ENCODE assay signal across 8 cellular contexts in genomic region chr19:13025819-13026477, GRCh38. TPM values are rescaled to one million over a fixed set of nuclear protein-coding genes. Genes with fewer than 3 reads are reported as not detected.
DNase-seq lines count a peak whose midpoint lies in the region; ATAC-seq, FAIRE-seq and TF ChIP-seq lines count a peak whose summit lies in the region.
"Had no signal": no experiment of that assay in that cellular context is flagged by ENCODE, and none has a peak within 500 bp of the region (broad histone marks: within the 10 kb centered on the region; RNA-seq: fewer than 3 reads in every experiment).

No MANE protein-coding gene starts in this region.

- no peak overlapping the region for H2AFZ ChIP-seq in HepG2 (ENCODE audit: low read length)

- TF ChIP-seq POLR2A in HepG2 (IDR thresholded peaks at IDR 0.05; ENCODE audit: insufficient read depth in 1 of 2, low read depth in 2 of 2, low read length in 2 of 2): no peak
- TF ChIP-seq POLR2A in suprapubic skin (IDR thresholded peaks at IDR 0.05): no peak

- peak overlapping the region; percentile 68 for H3K9ac ChIP-seq in HepG2 (ENCODE audit: insufficient read depth, low read depth, low read length)

- no peaks in the 10 kb centered on the region for H4K20me1 ChIP-seq in HepG2 (ENCODE audit: insufficient read depth, low read length)

- peaks cover 33% of the 10 kb centered on the region for H3K36me3 Mint-ChIP-seq in HFFc6 (ENCODE audit: low read depth)
- no peaks in the 10 kb centered on the region for H3K36me3 Mint-ChIP-seq in CD8-positive, alpha-beta memory T cell

- H3K27me3 ChIP-seq in HepG2 (ENCODE audit: control insufficient read depth in 1 of 2, insufficient read depth in 2 of 2, low read length in 2 of 2): no peaks in the 10 kb centered on the region
- no peaks in the 10 kb centered on the region for H3K27me3 ChIP-seq in suprapubic skin
- peaks cover 21% of the 10 kb centered on the region for H3K27me3 ChIP-seq in CD8-positive, alpha-beta memory T cell (ENCODE audit: insufficient read depth, low read length, poor library complexity, severe bottlenecking)

- peaks cover 35% of the 10 kb centered on the region for H3K79me2 ChIP-seq in HepG2 (ENCODE audit: insufficient read depth, low read length)

- no peak for FAIRE-seq in HepG2 (lab: Jason Lieb, UNC)

- no peak for ATAC-seq in HepG2

- H3K27ac ChIP-seq in HepG2 (ENCODE audit: extremely low read length, insufficient read depth, low read length) (peak overlapping the region; percentile 77), suprapubic skin (peak overlapping the region; percentile 97)
- no peak overlapping the region for H3K27ac ChIP-seq in CD8-positive, alpha-beta memory T cell (ENCODE audit: low read depth, low read length)

- in situ Hi-C loops in astrocyte of the cerebellum (cut with HindIII; ENCODE audit: low sequenced_read_pairs): loop anchor here (5.0 kb wide), 1 partner anchor 36 kb away; no protein-coding TSS in a partner anchor
- in situ Hi-C loops in HepG2 (cut with HindIII; ENCODE audit: extremely low pct_ligation_motif_present, low pct_unique_long_range_greater_than_20kb): no loop called here

- 47% methylated on average over 7 of the region's 7 CpGs for WGBS in HepG2 (ENCODE audit: low lambda C conversion rate)
- WGBS in suprapubic skin: 29% methylated on average over 7 of the region's 7 CpGs

- no TSS peak for BruUV-seq in HepG2 (replicated peaks; lab: Mats Ljungman, UMichigan)

- intact Hi-C loops in HepG2 (cut with micrococcal nuclease; ENCODE audit: unreplicated experiment): no loop called here

- peaks cover 66% of the 10 kb centered on the region for H3K4me1 Mint-ChIP-seq in HFFc6 (ENCODE audit: low read depth)
- peaks cover 14 to 34% (median 22%) of the 10 kb centered on the region in 3 donors for H3K4me1 Mint-ChIP-seq in CD8-positive, alpha-beta memory T cell

- POLR2A ChIA-PET in HepG2 (lab: Yijun Ruan, JAX): interaction anchor here (0.6 to 2.4 kb wide), 7 partner anchors 12 to 825 kb away, joined by 3 to 28 read pairs (median 7); no protein-coding TSS in a partner anchor
- POLR2A ChIA-PET in CD8-positive, alpha-beta memory T cell (lab: Charles Lee): no interaction called here

- no peak for TF ChIP-seq EP300 in HepG2 (IDR thresholded peaks at IDR 0.05; ENCODE audit: low read depth in 2 of 2, low read length in 2 of 2)
- TF ChIP-seq EP300 in HepG2 (CRISPR knock-in tag; IDR thresholded peaks at IDR 0.05; ENCODE audit: borderline replicate concordance): no peak
- no peak for TF ChIP-seq EP300 in suprapubic skin (IDR thresholded peaks at IDR 0.05)

- H3K9me3 Mint-ChIP-seq in HFFc6: no peaks in the 10 kb centered on the region
- no peaks in the 10 kb centered on the region for H3K9me3 Mint-ChIP-seq in CD8-positive, alpha-beta memory T cell

- peaks cover 1 to 27% of the 10 kb centered on the region in 2 experiments; a peak in 2 of 5 replicates for H3K36me3 ChIP-seq in HepG2 (replicated peaks in 1 of 2; ENCODE audit: control insufficient read depth in 1 of 2, insufficient read depth in 2 of 2, low read length in 2 of 2)
- H3K36me3 ChIP-seq in suprapubic skin: no peaks in the 10 kb centered on the region
- H3K36me3 ChIP-seq in CD8-positive, alpha-beta memory T cell (ENCODE audit: insufficient read depth, low read length): no peaks in the 10 kb centered on the region

- no peaks in the 10 kb centered on the region for H3K9me3 ChIP-seq in HepG2 (ENCODE audit: low read length)
- H3K9me3 ChIP-seq in suprapubic skin: no peaks in the 10 kb centered on the region
- H3K9me3 ChIP-seq in CD8-positive, alpha-beta memory T cell (ENCODE audit: low read length): no peaks in the 10 kb centered on the region

- peaks cover 2% of the 10 kb centered on the region for H3K27me3 Mint-ChIP-seq in HFFc6 (ENCODE audit: insufficient read depth)
- H3K27me3 Mint-ChIP-seq in CD8-positive, alpha-beta memory T cell: peaks cover 44 to 63% of the 10 kb centered on the region in 2 donors

- CTCF ChIA-PET in HepG2 (lab: Yijun Ruan, JAX; ENCODE audit: low intra/inter-chr PET ratio, low total read pairs): no interaction called here
- CTCF ChIA-PET in CD8-positive, alpha-beta memory T cell (lab: Charles Lee): interaction anchor here (1.3 kb wide), 1 partner anchor 35 kb away, joined by 4 read pairs; no protein-coding TSS in a partner anchor

- H3K4me1 ChIP-seq in HepG2 (ENCODE audit: insufficient read depth, low read length): peaks cover 90% of the 10 kb centered on the region
- peaks cover 98% of the 10 kb centered on the region for H3K4me1 ChIP-seq in suprapubic skin
- H3K4me1 ChIP-seq in CD8-positive, alpha-beta memory T cell (ENCODE audit: insufficient read depth, low read length): peaks cover 20% of the 10 kb centered on the region

- H3K4me3 Mint-ChIP-seq in HFFc6: peak overlapping the region; percentile 93
- H3K4me3 Mint-ChIP-seq in CD8-positive, alpha-beta memory T cell: peak overlapping the region in 1 of 7 donors; percentile 55

- peak overlapping the region; percentile 81 for H3K4me2 ChIP-seq in HepG2 (ENCODE audit: low read depth, low read length)

- H3K4me3 ChIP-seq in astrocyte of the cerebellum (ENCODE audit: low read depth, low read length) (peak overlapping the region; percentile 84), HepG2 (replicated peaks in 1 of 3; ENCODE audit: insufficient read depth in 1 of 3, low read depth in 2 of 3, low read length in 3 of 3) (peak overlapping the region; percentile 17 to 55 (median 31)), suprapubic skin (peak overlapping the region; percentile 55)
- no peak overlapping the region for H3K4me3 ChIP-seq in CD8-positive, alpha-beta memory T cell (ENCODE audit: low read length)

- TF ChIP-seq RAD21 in HepG2 (CRISPR knock-in tag; IDR thresholded peaks at IDR 0.05): no peak

- no peak for TF ChIP-seq CTCF in HFFc6 (IDR thresholded peaks at IDR 0.05)
- no peak for TF ChIP-seq CTCF in astrocyte of the cerebellum (IDR thresholded peaks at IDR 0.05; ENCODE audit: low read depth, low read length, missing control alignments)
- no peak for TF ChIP-seq CTCF in HepG2 (CRISPR knock-in tag; IDR thresholded peaks at IDR 0.05)
- no peak for TF ChIP-seq CTCF in suprapubic skin (IDR thresholded peaks at IDR 0.05)

- peak overlapping the region; percentile 72 for H3K27ac Mint-ChIP-seq in HFFc6
- peak overlapping the region in 2 of 8 donors; percentile 43 to 69 for H3K27ac Mint-ChIP-seq in CD8-positive, alpha-beta memory T cell

- no peak for DNase-seq in HFFc6
- DNase-seq in astrocyte of the cerebellum (ENCODE audit: low read depth): no peak
- DNase-seq in HepG2 (ENCODE audit: low spot score): no peak
- DNase-seq in suprapubic skin (ENCODE audit: low spot score in 2 of 2): no peak
- no peak for DNase-seq in CD8-positive, alpha-beta memory T cell
- DNase-seq in NCI-H526 (lab: John Stamatoyannopoulos, UW): no peak
- DNase-seq in GOT3 (lab: John Stamatoyannopoulos, UW): no peak

RNA-seq across cellular contexts. Expression of gene NFIX, which starts 30.7 kb away (rescaled TPM):
- 100 to 1,000 TPM; 129 to 161 (median 142) TPM for total RNA-seq in HFFc6 (2021; fragmentation: NEBNext Ultra II Directional; extraction: Animal tissue kit (Norgen Biotek cat#: 25700))
- total RNA-seq in HepG2 (2016; rRNA removed; fragmentation: Illumina TruSeq; extraction: Trizol) (5.4 and 5.6 TPM in 2 replicates), suprapubic skin (100 to 1,000 TPM; 126 to 223 (median 176) TPM)
- 16.3 and 20.2 TPM in 2 replicates for total RNA-seq in HepG2 (2016; cell fraction: cytosol; rRNA removed; fragmentation: Illumina TruSeq; extraction: Trizol; ENCODE audit: low read depth)
- total RNA-seq in HepG2 (2016; cell fraction: insoluble cytoplasmic fraction; rRNA removed; fragmentation: Illumina TruSeq; extraction: Trizol): 4.6 and 4.7 TPM in 2 replicates
- 6.7 and 9.2 TPM in 2 replicates for total RNA-seq in HepG2 (2016; cell fraction: membrane; rRNA removed; fragmentation: Illumina TruSeq; extraction: Trizol)
- total RNA-seq in HepG2 (2016; cell fraction: nucleus; rRNA removed; fragmentation: Illumina TruSeq; extraction: Trizol): 4.9 and 6.0 TPM in 2 replicates
- 3.0 and 3.4 TPM in 2 replicates for polyA plus RNA-seq in HepG2 (2011; rRNA removed)
- polyA plus RNA-seq in HepG2 (2011; cell fraction: cytosol; rRNA removed): 1.4 and 1.6 TPM in 2 replicates
- 11.0 and 14.0 TPM in 2 replicates for polyA plus RNA-seq in HepG2 (2011; cell fraction: nucleus; rRNA removed)
- 9.0 and 12.2 TPM in 2 replicates for polyA plus RNA-seq in HepG2 (2012)
- 0.70 and 0.93 TPM in 2 replicates for polyA plus RNA-seq in HepG2 (2016; cell fraction: cytosol; fragmentation: Illumina TruSeq; extraction: Trizol; ENCODE audit: low read depth)
- 8.8 and 11.9 TPM in 2 replicates for polyA plus RNA-seq in HepG2 (2016; cell fraction: insoluble cytoplasmic fraction; fragmentation: Illumina TruSeq; extraction: Trizol; ENCODE audit: low read depth)
- 3.1 and 4.9 TPM in 2 replicates for polyA plus RNA-seq in HepG2 (2016; cell fraction: membrane; fragmentation: Illumina TruSeq; extraction: Trizol; ENCODE audit: low read depth)
- 14.6 and 14.7 TPM in 2 replicates for polyA plus RNA-seq in HepG2 (2016; cell fraction: nucleus; fragmentation: Illumina TruSeq; extraction: Trizol; ENCODE audit: insufficient read depth, low read depth)
- 0.82 and 6.2 TPM in 2 replicates for polyA minus RNA-seq in HepG2 (2011; rRNA and poly(A)+ RNA removed; ENCODE audit: low replicate concordance)
- polyA minus RNA-seq in HepG2 (2011; cell fraction: cytosol; rRNA and poly(A)+ RNA removed): 5.0 and 6.2 TPM in 2 replicates
- 6.8 and 7.7 TPM in 2 replicates for polyA minus RNA-seq in HepG2 (2011; cell fraction: nucleus; rRNA and poly(A)+ RNA removed)
- total RNA-seq in CD8-positive, alpha-beta memory T cell: 1 to 10 TPM; 2.3 to 2.8 TPM
- polyA plus RNA-seq in CD8-positive, alpha-beta memory T cell: 0.94 TPM

RNA-seq across cellular contexts. Expression of gene DAND5, which starts 56.6 kb away (rescaled TPM):
- total RNA-seq in HFFc6 (2021; fragmentation: NEBNext Ultra II Directional; extraction: Animal tissue kit (Norgen Biotek cat#: 25700)): not detected
- total RNA-seq in HepG2 (2016; rRNA removed; fragmentation: Illumina TruSeq; extraction: Trizol) (not detected in 2 replicates), suprapubic skin (not detected)
- not detected in 2 replicates for total RNA-seq in HepG2 (2016; cell fraction: cytosol; rRNA removed; fragmentation: Illumina TruSeq; extraction: Trizol; ENCODE audit: low read depth)
- not detected in 2 replicates for total RNA-seq in HepG2 (2016; cell fraction: insoluble cytoplasmic fraction; rRNA removed; fragmentation: Illumina TruSeq; extraction: Trizol)
- not detected in 2 replicates for total RNA-seq in HepG2 (2016; cell fraction: membrane; rRNA removed; fragmentation: Illumina TruSeq; extraction: Trizol)
- total RNA-seq in HepG2 (2016; cell fraction: nucleus; rRNA removed; fragmentation: Illumina TruSeq; extraction: Trizol): not detected in 2 replicates
- 0.04 TPM in 1 of 2 replicates, not detected in the other for polyA plus RNA-seq in HepG2 (2011; rRNA removed)
- 0.03 and 0.04 TPM in 2 replicates for polyA plus RNA-seq in HepG2 (2011; cell fraction: cytosol; rRNA removed)
- polyA plus RNA-seq in HepG2 (2011; cell fraction: nucleus; rRNA removed): 0.10 and 0.13 TPM in 2 replicates
- polyA plus RNA-seq in HepG2 (2012): not detected in 2 replicates
- not detected in 2 replicates for polyA plus RNA-seq in HepG2 (2016; cell fraction: cytosol; fragmentation: Illumina TruSeq; extraction: Trizol; ENCODE audit: low read depth)
- polyA plus RNA-seq in HepG2 (2016; cell fraction: insoluble cytoplasmic fraction; fragmentation: Illumina TruSeq; extraction: Trizol; ENCODE audit: low read depth): not detected in 2 replicates
- polyA plus RNA-seq in HepG2 (2016; cell fraction: membrane; fragmentation: Illumina TruSeq; extraction: Trizol; ENCODE audit: low read depth): not detected in 2 replicates
- polyA plus RNA-seq in HepG2 (2016; cell fraction: nucleus; fragmentation: Illumina TruSeq; extraction: Trizol; ENCODE audit: insufficient read depth, low read depth): not detected in 2 replicates
- 0.40 TPM in 1 of 2 replicates, not detected in the other for polyA minus RNA-seq in HepG2 (2011; rRNA and poly(A)+ RNA removed; ENCODE audit: low replicate concordance)
- not detected in 2 replicates for polyA minus RNA-seq in HepG2 (2011; cell fraction: cytosol; rRNA and poly(A)+ RNA removed)
- not detected in 2 replicates for polyA minus RNA-seq in HepG2 (2011; cell fraction: nucleus; rRNA and poly(A)+ RNA removed)
- total RNA-seq in CD8-positive, alpha-beta memory T cell: not detected
- polyA plus RNA-seq in CD8-positive, alpha-beta memory T cell: not detected
- total RNA-seq: NCI-H460 had no signal

Comparison
In these comparisons a context has a peak if more than half of its experiments do, and no peak if none do; other contexts are left out.
1. RNA of gene NFIX, which starts 30.7 kb away (total RNA-seq): 126 to 223 TPM in suprapubic skin and 129 to 161 TPM in HFFc6; 4.6 to 20.2 TPM in HepG2 and 2.3 to 2.8 TPM in CD8-positive, alpha-beta memory T cell; every median in the first group is over 4 times any median in the second.